ENCODE assay signal across 13 cellular contexts in the genomic region with DNA sequence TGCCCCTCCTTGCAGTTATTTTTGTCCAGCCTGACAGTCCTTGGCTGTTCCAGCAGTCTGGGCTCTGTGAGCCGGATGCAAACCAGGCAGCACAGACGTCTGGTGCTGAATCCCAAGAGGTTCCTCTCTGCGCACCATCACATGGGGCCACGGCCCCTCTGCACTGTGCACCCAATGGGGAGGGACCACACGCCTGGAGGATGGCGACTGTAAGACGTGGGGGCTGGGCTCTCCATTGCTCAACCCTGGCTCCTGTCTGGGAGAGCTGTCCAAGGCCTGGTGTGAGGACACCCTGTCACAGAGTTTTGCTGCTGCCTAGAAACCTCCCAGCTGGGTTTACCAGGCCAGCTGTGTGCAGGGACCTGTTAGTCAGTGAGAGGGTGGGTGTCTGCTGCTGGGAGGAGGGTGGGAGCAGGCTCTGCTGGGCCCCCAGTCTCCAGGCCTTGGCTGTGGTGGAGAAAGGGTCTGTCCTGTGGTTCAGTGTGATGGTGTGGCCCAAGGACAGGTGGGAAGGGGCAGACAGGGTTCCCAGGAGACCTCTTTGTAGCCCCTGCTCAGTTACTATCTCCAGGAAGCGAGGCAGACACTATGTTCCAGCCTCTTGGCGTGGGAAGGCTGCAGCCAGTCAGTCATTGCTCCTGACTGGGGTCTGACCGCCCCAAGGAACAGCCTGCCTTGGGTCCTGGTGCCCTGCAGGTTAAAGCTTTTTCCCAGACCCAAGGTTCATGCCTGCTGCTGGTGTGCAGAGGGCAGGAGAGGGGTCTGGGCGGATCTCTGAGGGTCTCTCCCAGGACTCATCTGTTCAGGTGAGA. TPM values are rescaled to one million over a fixed set of nuclear protein-coding genes. Genes with fewer than 3 reads are reported as not detected.
DNase-seq lines count a peak whose midpoint lies in the region; ATAC-seq and TF ChIP-seq lines count a peak whose summit lies in the region.
"Had no signal": no experiment of that assay in that cellular context is flagged by ENCODE, and none has a peak within 500 bp of the region (broad histone marks: within the 10 kb centered on the region; RNA-seq: fewer than 3 reads in every experiment).

No MANE protein-coding gene starts in this region.

- H3K4me1 ChIP-seq in mucosa of descending colon (ENCODE audit: low read depth) (no peaks in the 10 kb centered on the region), upper lobe of right lung (peaks cover 15% of the 10 kb centered on the region)

- H3K4me3 ChIP-seq in mucosa of descending colon (no peak overlapping the region), upper lobe of right lung (no peak overlapping the region)

- ATAC-seq in WTC11 (peak; percentile 47; the same call in 1 of the 2 replicates), mucosa of descending colon (peak; percentile 65), upper lobe of right lung (peak; percentile 80), HG03442 (IDR thresholded peaks at IDR 0.05; ENCODE audit: unreplicated experiment) (no peak)
- ATAC-seq: activated CD8-positive, alpha-beta T cell treated with anti-CD3 and anti-CD28 coated beads for 36 hours had no signal

- H3K9me3 Mint-ChIP-seq in WTC11 (peaks cover 3% of the 10 kb centered on the region), glutamatergic neuron (ENCODE audit: unreplicated experiment) (peaks cover 3% of the 10 kb centered on the region)
- H3K9me3 Mint-ChIP-seq: activated CD8-positive, alpha-beta T cell treated with anti-CD3 and anti-CD28 coated beads for 36 hours had no signal

- no peaks in the 10 kb centered on the region for H3K27me3 ChIP-seq in upper lobe of right lung

- H3K36me3 ChIP-seq in mucosa of descending colon (ENCODE audit: low read depth), result no peaks in the 10 kb centered on the region
- peaks cover 19% of the 10 kb centered on the region for H3K36me3 ChIP-seq in upper lobe of right lung

- H3K27ac ChIP-seq in upper lobe of right lung, result peak overlapping the region; percentile 72

- H3K27ac Mint-ChIP-seq in WTC11, result no peak overlapping the region
- no peak overlapping the region for H3K27ac Mint-ChIP-seq in glutamatergic neuron (ENCODE audit: unreplicated experiment)
- H3K27ac Mint-ChIP-seq: activated CD8-positive, alpha-beta T cell treated with anti-CD3 and anti-CD28 coated beads for 36 hours had no signal

- intact Hi-C loops in mucosa of descending colon (cut with DNase I, micrococcal nuclease), result no loop called here
- intact Hi-C loops in upper lobe of right lung (cut with DNase I), result no loop called here

- no peak overlapping the region for H3K4me3 Mint-ChIP-seq in WTC11
- no peak overlapping the region for H3K4me3 Mint-ChIP-seq in glutamatergic neuron (ENCODE audit: unreplicated experiment)
- H3K4me3 Mint-ChIP-seq: activated CD8-positive, alpha-beta T cell treated with anti-CD3 and anti-CD28 coated beads for 36 hours had no signal

- TF ChIP-seq CTCF in WTC11 (IDR thresholded peaks at IDR 0.05) (no peak), glutamatergic neuron (IDR thresholded peaks at IDR 0.05; ENCODE audit: partially characterized antibody, unreplicated experiment) (no peak), mucosa of descending colon (IDR thresholded peaks at IDR 0.05) (no peak), upper lobe of right lung (IDR thresholded peaks at IDR 0.05) (no peak)

- H3K9me3 ChIP-seq in mucosa of descending colon (no peaks in the 10 kb centered on the region), upper lobe of right lung (no peaks in the 10 kb centered on the region)

- no peak for DNase-seq in WTC11 (ENCODE audit: low spot score)
- DNase-seq in glutamatergic neuron, result peak; percentile 27
- peak in 2 of 3 donors; percentile 28 to 63 for DNase-seq in mucosa of descending colon
- peak; percentile 73 for DNase-seq in upper lobe of right lung
- DNase-seq in SKM-1 (lab: John Stamatoyannopoulos, UW; ENCODE audit: unreplicated experiment), result no peak
- DNase-seq in effector CD4-positive, alpha-beta T cell, result no peak
- DNase-seq: activated CD8-positive, alpha-beta T cell treated with anti-CD3 and anti-CD28 coated beads for 36 hours; cerebellar nuclear complex; GDM1; RPMI8226; stimulated activated CD4-positive, alpha-beta T cell treated with anti-CD3 and anti-CD28 coated beads, Interleukin-1b, Interleukin-23, amount 100 ng/mL, for 48 hours had no signal

- CTCF ChIA-PET in WTC11 (lab: Charles Lee), result interaction anchor here (2.1 kb wide), 1 partner anchor 15 kb away, joined by 5 read pairs; no protein-coding TSS in a partner anchor

- H3K27me3 Mint-ChIP-seq in WTC11 (ENCODE audit: low read depth), result peaks cover 55% of the 10 kb centered on the region
- H3K27me3 Mint-ChIP-seq in glutamatergic neuron (ENCODE audit: unreplicated experiment), result peaks cover 6% of the 10 kb centered on the region

- H3K36me3 Mint-ChIP-seq in WTC11, result no peaks in the 10 kb centered on the region
- peaks cover 22% of the 10 kb centered on the region for H3K36me3 Mint-ChIP-seq in glutamatergic neuron (ENCODE audit: unreplicated experiment)

- POLR2A ChIA-PET in WTC11 (lab: Charles Lee), result no interaction called here

- H3K4me1 Mint-ChIP-seq in WTC11 (no peaks in the 10 kb centered on the region), glutamatergic neuron (ENCODE audit: low read depth, unreplicated experiment) (peaks cover 12% of the 10 kb centered on the region)

TF ChIP-seq in WTC11, 78 proteins besides CTCF, POLR2A, EP300 and RAD21 (continues in another document):
- TF ChIP-seq, protein P1, sequence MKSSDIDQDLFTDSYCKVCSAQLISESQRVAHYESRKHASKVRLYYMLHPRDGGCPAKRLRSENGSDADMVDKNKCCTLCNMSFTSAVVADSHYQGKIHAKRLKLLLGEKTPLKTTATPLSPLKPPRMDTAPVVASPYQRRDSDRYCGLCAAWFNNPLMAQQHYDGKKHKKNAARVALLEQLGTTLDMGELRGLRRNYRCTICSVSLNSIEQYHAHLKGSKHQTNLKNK (CRISPR knock-in tag; IDR thresholded peaks at IDR 0.05), result no peak
- TF ChIP-seq SMAD3 (CRISPR knock-in tag; IDR thresholded peaks at IDR 0.05; ENCODE audit: borderline replicate concordance), result no peak
- TF ChIP-seq OVOL2 (CRISPR knock-in tag; IDR thresholded peaks at IDR 0.05; ENCODE audit: borderline replicate concordance), result no peak
- TF ChIP-seq FOXJ3 (CRISPR knock-in tag; IDR thresholded peaks at IDR 0.05; ENCODE audit: borderline replicate concordance), result no peak
- no peak for TF ChIP-seq ZNF416 (CRISPR knock-in tag; IDR thresholded peaks at IDR 0.05)
- TF ChIP-seq, protein P2, sequence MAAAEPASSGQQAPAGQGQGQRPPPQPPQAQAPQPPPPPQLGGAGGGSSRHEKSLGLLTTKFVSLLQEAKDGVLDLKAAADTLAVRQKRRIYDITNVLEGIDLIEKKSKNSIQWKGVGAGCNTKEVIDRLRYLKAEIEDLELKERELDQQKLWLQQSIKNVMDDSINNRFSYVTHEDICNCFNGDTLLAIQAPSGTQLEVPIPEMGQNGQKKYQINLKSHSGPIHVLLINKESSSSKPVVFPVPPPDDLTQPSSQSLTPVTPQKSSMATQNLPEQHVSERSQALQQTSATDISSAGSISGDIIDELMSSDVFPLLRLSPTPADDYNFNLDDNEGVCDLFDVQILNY (CRISPR knock-in tag; IDR thresholded peaks at IDR 0.05), result no peak
- TF ChIP-seq, protein P3, sequence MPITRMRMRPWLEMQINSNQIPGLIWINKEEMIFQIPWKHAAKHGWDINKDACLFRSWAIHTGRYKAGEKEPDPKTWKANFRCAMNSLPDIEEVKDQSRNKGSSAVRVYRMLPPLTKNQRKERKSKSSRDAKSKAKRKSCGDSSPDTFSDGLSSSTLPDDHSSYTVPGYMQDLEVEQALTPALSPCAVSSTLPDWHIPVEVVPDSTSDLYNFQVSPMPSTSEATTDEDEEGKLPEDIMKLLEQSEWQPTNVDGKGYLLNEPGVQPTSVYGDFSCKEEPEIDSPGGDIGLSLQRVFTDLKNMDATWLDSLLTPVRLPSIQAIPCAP (CRISPR knock-in tag; IDR thresholded peaks at IDR 0.05), result no peak
- TF ChIP-seq, protein P4, sequence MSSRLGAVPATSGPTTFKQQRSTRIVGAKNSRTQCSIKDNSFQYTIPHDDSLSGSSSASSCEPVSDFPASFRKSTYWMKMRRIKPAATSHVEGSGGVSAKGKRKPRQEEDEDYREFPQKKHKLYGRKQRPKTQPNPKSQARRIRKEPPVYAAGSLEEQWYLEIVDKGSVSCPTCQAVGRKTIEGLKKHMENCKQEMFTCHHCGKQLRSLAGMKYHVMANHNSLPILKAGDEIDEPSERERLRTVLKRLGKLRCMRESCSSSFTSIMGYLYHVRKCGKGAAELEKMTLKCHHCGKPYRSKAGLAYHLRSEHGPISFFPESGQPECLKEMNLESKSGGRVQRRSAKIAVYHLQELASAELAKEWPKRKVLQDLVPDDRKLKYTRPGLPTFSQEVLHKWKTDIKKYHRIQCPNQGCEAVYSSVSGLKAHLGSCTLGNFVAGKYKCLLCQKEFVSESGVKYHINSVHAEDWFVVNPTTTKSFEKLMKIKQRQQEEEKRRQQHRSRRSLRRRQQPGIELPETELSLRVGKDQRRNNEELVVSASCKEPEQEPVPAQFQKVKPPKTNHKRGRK (CRISPR knock-in tag; IDR thresholded peaks at IDR 0.05; ENCODE audit: borderline replicate concordance), result no peak
- no peak for TF ChIP-seq FOXP1 (CRISPR knock-in tag; IDR thresholded peaks at IDR 0.05; ENCODE audit: borderline replicate concordance)
- no peak for TF ChIP-seq NR1H2 (CRISPR knock-in tag; IDR thresholded peaks at IDR 0.05)
- TF ChIP-seq, protein P5, sequence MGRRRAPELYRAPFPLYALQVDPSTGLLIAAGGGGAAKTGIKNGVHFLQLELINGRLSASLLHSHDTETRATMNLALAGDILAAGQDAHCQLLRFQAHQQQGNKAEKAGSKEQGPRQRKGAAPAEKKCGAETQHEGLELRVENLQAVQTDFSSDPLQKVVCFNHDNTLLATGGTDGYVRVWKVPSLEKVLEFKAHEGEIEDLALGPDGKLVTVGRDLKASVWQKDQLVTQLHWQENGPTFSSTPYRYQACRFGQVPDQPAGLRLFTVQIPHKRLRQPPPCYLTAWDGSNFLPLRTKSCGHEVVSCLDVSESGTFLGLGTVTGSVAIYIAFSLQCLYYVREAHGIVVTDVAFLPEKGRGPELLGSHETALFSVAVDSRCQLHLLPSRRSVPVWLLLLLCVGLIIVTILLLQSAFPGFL (CRISPR knock-in tag; IDR thresholded peaks at IDR 0.05; ENCODE audit: borderline replicate concordance), result no peak

RNA-seq across cellular contexts. Expression of a gene that starts 13.8 kb away (rescaled TPM):
- total RNA-seq in WTC11 (2021) (2.3 to 3.6 TPM (median 3.2 TPM) in 3 replicates), glutamatergic neuron (ENCODE audit: unreplicated experiment) (9.0 TPM), mucosa of descending colon (1 to 10 TPM; 2.3 to 3.5 (median 2.4) TPM), upper lobe of right lung (17.7 TPM)

RNA-seq across cellular contexts. Expression of a gene that starts 46.2 kb away (rescaled TPM):
- total RNA-seq in WTC11 (2021) (not detected in 3 replicates), glutamatergic neuron (ENCODE audit: unreplicated experiment) (not detected), mucosa of descending colon (under 1 TPM in 1 of 3 donors, not detected in 2; 0.27 TPM), upper lobe of right lung (0.49 TPM)
- total RNA-seq: kidney epithelial cell had no signal

RNA-seq across cellular contexts. Expression of a gene that starts 49.1 kb away (rescaled TPM):
- total RNA-seq in WTC11 (2021) (269 to 293 TPM (median 271 TPM) in 3 replicates), glutamatergic neuron (ENCODE audit: unreplicated experiment) (131 TPM), mucosa of descending colon (100 to 1,000 TPM; 124 to 208 (median 146) TPM), upper lobe of right lung (199 TPM)

Comparison
In these comparisons a context has a peak if more than half of its experiments do, and no peak if none do; other contexts are left out.
1. DNase-seq: peak in glutamatergic neuron (single experiment), mucosa of descending colon (2 of 3) and upper lobe of right lung (single experiment); none in WTC11 (single experiment), SKM-1 (single experiment) and effector CD4-positive, alpha-beta T cell (single experiment).